ENCODE assay signal across 8 cellular contexts in genomic region chr12:95215925-95216324, GRCh38. TPM values are rescaled to one million over a fixed set of nuclear protein-coding genes. Genes with fewer than 3 reads are reported as not detected.
DNase-seq lines count a peak whose midpoint lies in the region; ATAC-seq and TF ChIP-seq lines count a peak whose summit lies in the region.

No MANE protein-coding gene starts in this region.

- in situ Hi-C loops in GM13976 (cut with MboI; ENCODE audit: low sequenced_read_pairs, unreplicated experiment), result no loop called here

- no peaks in the 10 kb centered on the region for H3K27me3 ChIP-seq in A673 (replicated peaks; ENCODE audit: insufficient read depth, low read depth, low read length, poor library complexity)

- peak overlapping the region; percentile 83 for H3K9ac ChIP-seq in SK-N-MC (ENCODE audit: insufficient read length)

- intact Hi-C loops in A673 (cut with micrococcal nuclease; ENCODE audit: unreplicated experiment), result loop anchor here (2.0 to 5.0 kb wide), 3 partner anchors 84 to 261 kb away; no protein-coding TSS in a partner anchor

- POLR2A ChIA-PET in A673 (lab: Charles Lee; ENCODE audit: low non-redundant PET) (no interaction called here), HEK293T (lab: Yijun Ruan, JAX) (interaction anchor here (0.8 kb wide), 1 partner anchor 94 kb away, joined by 3 read pairs; no protein-coding TSS in a partner anchor)

- ATAC-seq in GM19324 (IDR thresholded peaks at IDR 0.05; ENCODE audit: low FRiP score, unreplicated experiment), result no peak

- DNase-seq in A673 (ENCODE audit: low spot score) (peak; percentile 53), GM13976 (ENCODE audit: low spot score) (peak; percentile 41), SK-N-MC (ENCODE audit: low read depth, low spot score) (no peak), fibroblast of pulmonary artery (ENCODE audit: low read depth) (peak; percentile 72), skeletal muscle cell (ENCODE audit: low read depth) (peak; percentile 50), HEK293T (ENCODE audit: extremely low spot score) (no peak), HK-2 (ENCODE audit: unreplicated experiment) (no peak)

- H3K27ac ChIP-seq in A673 (ENCODE audit: low read depth, low read length, poor library complexity, severe bottlenecking) (no peak overlapping the region), SK-N-MC (peak overlapping the region; percentile 79)

- no peaks in the 10 kb centered on the region for H3K36me3 ChIP-seq in A673 (ENCODE audit: insufficient read depth, low read length, poor library complexity, severe bottlenecking)
- peaks cover 12% of the 10 kb centered on the region for H3K36me3 ChIP-seq in SK-N-MC (ENCODE audit: insufficient read depth, low read length)

- no TSS peak for BruUV-seq in A673 (replicated peaks; lab: Mats Ljungman, UMichigan)

- CTCF ChIA-PET in A673 (lab: Charles Lee) (no interaction called here), HEK293T (lab: Yijun Ruan, JAX) (no interaction called here)

- TF ChIP-seq CTCF in A673 (conservative IDR thresholded peaks at IDR 0.05; ENCODE audit: low read depth, low read length) (no peak), GM13976 (IDR thresholded peaks at IDR 0.05; ENCODE audit: borderline replicate concordance, control extremely low read depth, extremely low read depth, insufficient read depth, missing control alignments) (no peak), fibroblast of pulmonary artery (IDR thresholded peaks at IDR 0.05; ENCODE audit: low read length, missing control alignments) (no peak)

- no peaks in the 10 kb centered on the region for H3K9me3 ChIP-seq in A673 (ENCODE audit: low read depth, low read length, poor library complexity, severe bottlenecking)
- no peaks in the 10 kb centered on the region for H3K9me3 ChIP-seq in SK-N-MC (ENCODE audit: low read depth, low read length)

- H3K4me3 ChIP-seq in A673 (ENCODE audit: low read depth, low read length, poor library complexity, severe bottlenecking) (peak overlapping the region; percentile 76), SK-N-MC (peak overlapping the region; percentile 99), fibroblast of pulmonary artery (replicated peaks; ENCODE audit: low read depth, low read length) (peak overlapping the region; percentile 90), skeletal muscle cell (ENCODE audit: low read depth, low read length) (peak overlapping the region; percentile 90)

- H3K4me1 ChIP-seq in A673 (ENCODE audit: insufficient read depth, low read length, poor library complexity, severe bottlenecking), result peaks cover 12% of the 10 kb centered on the region

TF ChIP-seq in HEK293T, 16 proteins besides CTCF, POLR2A, EP300 and RAD21:
- TF ChIP-seq CTBP1 (IDR thresholded peaks at IDR 0.05; ENCODE audit: borderline replicate concordance), result no peak
- TF ChIP-seq FOXM1 (IDR thresholded peaks at IDR 0.05; ENCODE audit: borderline replicate concordance), result no peak
- TF ChIP-seq L3MBTL2 (conservative IDR thresholded peaks at IDR 0.05), result no peak
- TF ChIP-seq SP1 (IDR thresholded peaks at IDR 0.05), result no peak
- no peak for TF ChIP-seq HDGF (IDR thresholded peaks at IDR 0.05; ENCODE audit: borderline replicate concordance)
- no peak for TF ChIP-seq NFRKB (IDR thresholded peaks at IDR 0.05)

RNA-seq across cellular contexts. Expression of gene FGD6, which starts 1.3 kb away (rescaled TPM):
- total RNA-seq in A673 (2021), result 11.7 and 12.6 TPM in 2 replicates

RNA-seq across cellular contexts. Expression of gene VEZT, which starts 1.7 kb away (rescaled TPM):
- 107 and 111 TPM in 2 replicates for total RNA-seq in A673 (2021)

Comparison
In these comparisons a context has a peak if more than half of its experiments do, and no peak if none do; other contexts are left out.
1. DNase-seq: peak in A673 (single experiment), GM13976 (single experiment), fibroblast of pulmonary artery (single experiment) and skeletal muscle cell (single experiment); none in SK-N-MC (single experiment), HEK293T (single experiment) and HK-2 (single experiment).
2. Peak in every context shown above with its lines, with median percentiles within 50 percentile points of each other: H3K4me3 ChIP-seq.